12 cellular contexts compared by ENCODE assay signal in the genomic region with DNA sequence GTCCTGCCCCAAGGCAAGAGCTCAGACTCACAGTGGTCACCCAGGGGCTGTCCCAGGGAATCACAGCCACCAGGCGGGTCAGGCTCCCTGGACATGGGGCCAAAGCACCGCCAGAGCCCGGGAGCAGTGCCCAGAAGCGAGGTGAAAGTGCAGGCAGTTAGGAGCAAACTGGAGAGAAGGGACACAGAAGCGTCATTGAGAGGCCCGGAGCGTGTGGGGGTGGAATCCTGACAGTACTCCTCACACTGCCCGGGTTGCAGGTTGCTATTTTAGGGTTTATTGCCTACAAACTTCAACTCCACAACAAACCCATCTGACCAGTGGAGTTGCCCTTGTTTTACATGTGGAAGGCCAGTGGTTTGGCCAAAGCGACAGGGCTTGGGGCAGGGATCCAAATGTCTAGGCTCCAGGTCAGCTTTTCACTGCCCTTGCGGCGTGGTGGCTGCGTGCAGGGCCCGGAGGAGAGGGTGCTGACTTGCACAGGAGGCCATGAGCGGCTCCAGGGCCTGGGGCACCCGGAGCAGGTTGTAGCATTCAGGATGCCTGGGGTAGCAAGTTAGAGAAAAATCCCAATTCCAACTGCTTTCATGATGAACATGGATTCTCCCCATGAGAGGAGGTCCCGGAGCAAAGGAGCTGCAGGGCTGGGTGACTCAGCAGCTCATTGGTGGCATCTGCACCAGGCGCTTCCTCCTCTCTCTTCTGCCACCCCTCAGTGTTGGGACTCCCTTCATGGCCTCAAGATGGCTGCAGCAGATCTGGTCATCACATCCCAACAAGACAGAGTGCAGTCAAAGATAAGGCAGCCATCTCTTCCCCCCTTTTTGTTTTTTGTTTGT.
A peak's percentile ranks its signal among the peaks of the same experiment; 100 is the strongest.
DNase-seq lines count a peak whose midpoint lies in the region; ATAC-seq and TF ChIP-seq lines count a peak whose summit lies in the region.
"Had no signal": no experiment of that assay in that cellular context is flagged by ENCODE, and none has a peak within 500 bp of the region (broad histone marks: within the 10 kb centered on the region; RNA-seq: fewer than 3 reads in every experiment).

No MANE protein-coding gene starts in this region.

- H3K27ac Mint-ChIP-seq in GM23338: no peak overlapping the region; the same call in 1 of the 2 replicates
- H3K27ac Mint-ChIP-seq: progenitor cell of endocrine pancreas, T-helper 17 cell had no signal

- 0 out of 2 replicates have a peak, but pooled peaks cover 5% of the 10 kb centered on the region for H3F3A ChIP-seq in GM23338 (replicated peaks; ENCODE audit: low read depth)

- H3K79me2 ChIP-seq in GM23338 (replicated peaks; ENCODE audit: insufficient read depth): no peaks in the 10 kb centered on the region

- H3K4me2 ChIP-seq in GM23338: no peak overlapping the region

- peak overlapping the region; percentile 81; the same call in 1 of the 2 replicates for H2AFZ ChIP-seq in GM23338

- no peak overlapping the region for H3K4me3 ChIP-seq in GM23338
- H3K4me3 ChIP-seq in skeletal muscle tissue (ENCODE audit: low read length in 3 of 3): peak overlapping the region in 2 of 3 donors; percentile 19 to 52
- no peak overlapping the region for H3K4me3 ChIP-seq in effector memory CD4-positive, alpha-beta T cell (ENCODE audit: insufficient read depth, low read depth, low read length, poor library complexity, severe bottlenecking)

- H3K27me3 ChIP-seq in GM23338 (ENCODE audit: insufficient read depth) (no peaks in the 10 kb centered on the region), skeletal muscle tissue (ENCODE audit: control insufficient read depth in 3 of 3, insufficient read depth in 3 of 3, low read length in 3 of 3) (no peaks in the 10 kb centered on the region)
- no peaks in the 10 kb centered on the region for H3K27me3 ChIP-seq in effector memory CD4-positive, alpha-beta T cell (replicated peaks; ENCODE audit: control insufficient read depth, insufficient read depth, low read length, poor library complexity, severe bottlenecking)

- H3K4me1 Mint-ChIP-seq in GM23338: peaks cover 28% of the 10 kb centered on the region

- H3K36me3 Mint-ChIP-seq in GM23338 (ENCODE audit: low read depth): no peaks in the 10 kb centered on the region; the same call in 2 of the 3 replicates

- H4K20me1 ChIP-seq in GM23338 (replicated peaks; ENCODE audit: insufficient read depth): no peaks in the 10 kb centered on the region

- DNase-seq in GM23338 (ENCODE audit: low spot score): no peak
- no peak for DNase-seq in left colon
- DNase-seq in NCI-H446 (lab: John Stamatoyannopoulos, UW): no peak
- DNase-seq in effector memory CD4-positive, alpha-beta T cell: no peak
- DNase-seq in SIG-M5 (lab: John Stamatoyannopoulos, UW): no peak
- DNase-seq: cortex of kidney, NCI-H2029 treated with DMSO at 0.1 percent for 48 hours, T-helper 17 cell had no signal

- no peak for ATAC-seq in GM23338
- ATAC-seq in left colon: peak; percentile 25
- no peak for ATAC-seq in GM18867 (IDR thresholded peaks at IDR 0.05; ENCODE audit: unreplicated experiment)
- ATAC-seq: T-helper 17 cell had no signal

- H3K9ac ChIP-seq in skeletal muscle tissue (ENCODE audit: low read depth in 1 of 3, low read length in 3 of 3): peak overlapping the region; percentile 51 to 81 (median 70)

- intact Hi-C loops in left colon (cut with DNase I, micrococcal nuclease): no loop called here

- H3K36me3 ChIP-seq in GM23338 (ENCODE audit: insufficient read depth) (no peaks in the 10 kb centered on the region), skeletal muscle tissue (ENCODE audit: control insufficient read depth in 3 of 3, insufficient read depth in 3 of 3, low read length in 3 of 3) (no peaks in the 10 kb centered on the region)
- H3K36me3 ChIP-seq in effector memory CD4-positive, alpha-beta T cell (ENCODE audit: control insufficient read depth, insufficient read depth, low read length): no peaks in the 10 kb centered on the region

- H3K4me1 ChIP-seq in GM23338 (ENCODE audit: insufficient read depth): no peaks in the 10 kb centered on the region
- H3K4me1 ChIP-seq in skeletal muscle tissue (ENCODE audit: control insufficient read depth in 3 of 3, insufficient read depth in 3 of 3, low read length in 3 of 3): peaks cover 54 to 61% (median 57%) of the 10 kb centered on the region in 3 donors
- no peaks in the 10 kb centered on the region for H3K4me1 ChIP-seq in effector memory CD4-positive, alpha-beta T cell (ENCODE audit: control insufficient read depth, insufficient read depth, low read length, poor library complexity, severe bottlenecking)

- H3K9me2 ChIP-seq in GM23338 (ENCODE audit: insufficient read depth): no peaks in the 10 kb centered on the region

- H3K4me3 Mint-ChIP-seq in GM23338: no peak overlapping the region
- H3K4me3 Mint-ChIP-seq: T-helper 17 cell had no signal

- no peaks in the 10 kb centered on the region for H3K9me3 ChIP-seq in skeletal muscle tissue (ENCODE audit: control insufficient read depth in 3 of 3, low read length in 3 of 3)
- no peaks in the 10 kb centered on the region for H3K9me3 ChIP-seq in effector memory CD4-positive, alpha-beta T cell (ENCODE audit: control insufficient read depth, low read length)

- H3K27ac ChIP-seq in GM23338 (ENCODE audit: low read depth): no peak overlapping the region
- H3K27ac ChIP-seq in angular gyrus (ENCODE audit: low read depth, low read length): peak overlapping the region; percentile 44
- peak overlapping the region; percentile 79 for H3K27ac ChIP-seq in skeletal muscle tissue (ENCODE audit: low read depth, low read length)
- no peak overlapping the region for H3K27ac ChIP-seq in effector memory CD4-positive, alpha-beta T cell (ENCODE audit: insufficient read depth, low read length, poor library complexity, severe bottlenecking)

- peaks cover 8% of the 10 kb centered on the region for H3K27me3 Mint-ChIP-seq in GM23338 (ENCODE audit: insufficient read depth, low read depth, poor library complexity)

- no peaks in the 10 kb centered on the region; the same call in 2 of the 3 replicates for H3K9me3 Mint-ChIP-seq in GM23338

- TF ChIP-seq CTCF in GM23338 (conservative IDR thresholded peaks at IDR 0.05; ENCODE audit: low read depth in 2 of 2): no peak

TF ChIP-seq in GM23338, 12 proteins besides CTCF, POLR2A, EP300 and RAD21 (continues in another document):
- no peak for TF ChIP-seq NANOG (IDR thresholded peaks at IDR 0.05; ENCODE audit: borderline replicate concordance)
- no peak for TF ChIP-seq EZH2phosphoT487 (IDR thresholded peaks at IDR 0.05; ENCODE audit: unreplicated experiment)
- TF ChIP-seq, protein P1, sequence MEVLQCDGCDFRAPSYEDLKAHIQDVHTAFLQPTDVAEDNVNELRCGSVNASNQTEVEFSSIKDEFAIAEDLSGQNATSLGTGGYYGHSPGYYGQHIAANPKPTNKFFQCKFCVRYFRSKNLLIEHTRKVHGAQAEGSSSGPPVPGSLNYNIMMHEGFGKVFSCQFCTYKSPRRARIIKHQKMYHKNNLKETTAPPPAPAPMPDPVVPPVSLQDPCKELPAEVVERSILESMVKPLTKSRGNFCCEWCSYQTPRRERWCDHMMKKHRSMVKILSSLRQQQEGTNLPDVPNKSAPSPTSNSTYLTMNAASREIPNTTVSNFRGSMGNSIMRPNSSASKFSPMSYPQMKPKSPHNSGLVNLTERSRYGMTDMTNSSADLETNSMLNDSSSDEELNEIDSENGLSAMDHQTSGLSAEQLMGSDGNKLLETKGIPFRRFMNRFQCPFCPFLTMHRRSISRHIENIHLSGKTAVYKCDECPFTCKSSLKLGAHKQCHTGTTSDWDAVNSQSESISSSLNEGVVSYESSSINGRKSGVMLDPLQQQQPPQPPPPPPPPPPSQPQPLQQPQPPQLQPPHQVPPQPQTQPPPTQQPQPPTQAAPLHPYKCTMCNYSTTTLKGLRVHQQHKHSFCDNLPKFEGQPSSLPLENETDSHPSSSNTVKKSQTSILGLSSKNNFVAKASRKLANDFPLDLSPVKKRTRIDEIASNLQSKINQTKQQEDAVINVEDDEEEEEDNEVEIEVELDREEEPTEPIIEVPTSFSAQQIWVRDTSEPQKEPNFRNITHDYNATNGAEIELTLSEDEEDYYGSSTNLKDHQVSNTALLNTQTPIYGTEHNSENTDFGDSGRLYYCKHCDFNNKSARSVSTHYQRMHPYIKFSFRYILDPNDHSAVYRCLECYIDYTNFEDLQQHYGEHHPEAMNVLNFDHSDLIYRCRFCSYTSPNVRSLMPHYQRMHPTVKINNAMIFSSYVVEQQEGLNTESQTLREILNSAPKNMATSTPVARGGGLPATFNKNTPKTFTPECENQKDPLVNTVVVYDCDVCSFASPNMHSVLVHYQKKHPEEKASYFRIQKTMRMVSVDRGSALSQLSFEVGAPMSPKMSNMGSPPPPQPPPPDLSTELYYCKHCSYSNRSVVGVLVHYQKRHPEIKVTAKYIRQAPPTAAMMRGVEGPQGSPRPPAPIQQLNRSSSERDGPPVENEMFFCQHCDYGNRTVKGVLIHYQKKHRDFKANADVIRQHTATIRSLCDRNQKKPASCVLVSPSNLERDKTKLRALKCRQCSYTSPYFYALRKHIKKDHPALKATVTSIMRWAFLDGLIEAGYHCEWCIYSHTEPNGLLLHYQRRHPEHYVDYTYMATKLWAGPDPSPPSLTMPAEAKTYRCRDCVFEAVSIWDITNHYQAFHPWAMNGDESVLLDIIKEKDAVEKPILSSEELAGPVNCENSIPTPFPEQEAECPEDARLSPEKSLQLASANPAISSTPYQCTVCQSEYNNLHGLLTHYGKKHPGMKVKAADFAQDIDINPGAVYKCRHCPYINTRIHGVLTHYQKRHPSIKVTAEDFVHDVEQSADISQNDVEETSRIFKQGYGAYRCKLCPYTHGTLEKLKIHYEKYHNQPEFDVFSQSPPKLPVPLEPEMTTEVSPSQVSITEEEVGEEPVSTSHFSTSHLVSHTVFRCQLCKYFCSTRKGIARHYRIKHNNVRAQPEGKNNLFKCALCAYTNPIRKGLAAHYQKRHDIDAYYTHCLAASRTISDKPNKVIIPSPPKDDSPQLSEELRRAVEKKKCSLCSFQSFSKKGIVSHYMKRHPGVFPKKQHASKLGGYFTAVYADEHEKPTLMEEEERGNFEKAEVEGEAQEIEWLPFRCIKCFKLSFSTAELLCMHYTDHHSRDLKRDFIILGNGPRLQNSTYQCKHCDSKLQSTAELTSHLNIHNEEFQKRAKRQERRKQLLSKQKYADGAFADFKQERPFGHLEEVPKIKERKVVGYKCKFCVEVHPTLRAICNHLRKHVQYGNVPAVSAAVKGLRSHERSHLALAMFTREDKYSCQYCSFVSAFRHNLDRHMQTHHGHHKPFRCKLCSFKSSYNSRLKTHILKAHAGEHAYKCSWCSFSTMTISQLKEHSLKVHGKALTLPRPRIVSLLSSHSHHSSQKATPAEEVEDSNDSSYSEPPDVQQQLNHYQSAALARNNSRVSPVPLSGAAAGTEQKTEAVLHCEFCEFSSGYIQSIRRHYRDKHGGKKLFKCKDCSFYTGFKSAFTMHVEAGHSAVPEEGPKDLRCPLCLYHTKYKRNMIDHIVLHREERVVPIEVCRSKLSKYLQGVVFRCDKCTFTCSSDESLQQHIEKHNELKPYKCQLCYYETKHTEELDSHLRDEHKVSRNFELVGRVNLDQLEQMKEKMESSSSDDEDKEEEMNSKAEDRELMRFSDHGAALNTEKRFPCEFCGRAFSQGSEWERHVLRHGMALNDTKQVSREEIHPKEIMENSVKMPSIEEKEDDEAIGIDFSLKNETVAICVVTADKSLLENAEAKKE (CRISPR knock-in tag; IDR thresholded peaks at IDR 0.05): no peak
- no peak for TF ChIP-seq POLR2AphosphoS5 (IDR thresholded peaks at IDR 0.05; ENCODE audit: low read depth)
- TF ChIP-seq JUNB (IDR thresholded peaks at IDR 0.05; ENCODE audit: unreplicated experiment): no peak

Comparison
In these comparisons a context has a peak if more than half of its experiments do, and no peak if none do; other contexts are left out.
1. H3K27ac ChIP-seq: peak in angular gyrus (single experiment) and skeletal muscle tissue (single experiment); none in GM23338 (single experiment) and effector memory CD4-positive, alpha-beta T cell (single experiment).
2. H3K4me3 ChIP-seq: peak in skeletal muscle tissue (2 of 3); none in GM23338 (single experiment) and effector memory CD4-positive, alpha-beta T cell (single experiment).